10 cellular contexts compared by ENCODE assay signal in the genomic region with DNA sequence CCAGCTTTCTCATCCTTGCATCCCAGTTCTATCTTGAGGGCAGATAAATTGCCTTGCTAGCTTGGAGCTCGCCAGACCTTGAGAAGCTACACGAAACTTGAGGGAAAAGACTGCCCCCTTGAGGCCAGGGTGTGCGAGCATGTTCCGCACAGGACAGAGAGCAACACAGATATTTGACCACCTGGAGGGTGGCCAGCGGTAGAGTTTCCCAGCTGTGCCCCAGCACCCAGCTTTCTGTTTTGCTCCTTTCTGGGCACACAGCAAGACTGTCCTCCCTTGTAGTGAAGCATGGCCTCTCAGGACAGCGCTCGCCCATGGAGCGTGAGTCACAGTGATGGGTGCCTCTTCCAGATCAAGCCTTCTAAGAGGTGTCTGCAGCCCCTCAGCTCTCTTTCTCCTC. TPM values are rescaled to one million over a fixed set of nuclear protein-coding genes. Genes with fewer than 3 reads are reported as not detected.
A peak's percentile ranks its signal among the peaks of the same experiment; 100 is the strongest.
DNase-seq lines count a peak whose midpoint lies in the region; ATAC-seq and TF ChIP-seq lines count a peak whose summit lies in the region.
"Had no signal": no experiment of that assay in that cellular context is flagged by ENCODE, and none has a peak within 500 bp of the region (broad histone marks: within the 10 kb centered on the region; RNA-seq: fewer than 3 reads in every experiment).

No MANE protein-coding gene starts in this region.

- H3K4me3 ChIP-seq in Panc1 (ENCODE audit: low read depth in 2 of 2, low read length in 2 of 2), result no peak overlapping the region
- H3K4me3 ChIP-seq: thoracic aorta had no signal

- POLR2A ChIA-PET in Panc1 (lab: Charles Lee), result interaction anchor here (0.6 kb wide), 1 partner anchor 748 kb away, joined by 3 read pairs; no protein-coding TSS in a partner anchor
- POLR2A ChIA-PET in CD4-positive, alpha-beta T cell (lab: Charles Lee), result no interaction called here
- POLR2A ChIA-PET in RWPE1 (lab: Yijun Ruan, JAX; ENCODE audit: low non-redundant PET), result no interaction called here

- CTCF ChIA-PET in Panc1 (lab: Charles Lee) (interaction anchor here (0.5 to 1.1 kb wide), 4 partner anchors 11 to 687 kb away, joined by 3 to 5 read pairs (median 4); no protein-coding TSS in a partner anchor), RWPE1 (lab: Yijun Ruan, JAX) (interaction anchor here (0.6 to 1.0 kb wide), 3 partner anchors 196 to 743 kb away, joined by 3 to 4 read pairs (median 4); no protein-coding TSS in a partner anchor)
- CTCF ChIA-PET in CD4-positive, alpha-beta T cell (lab: Charles Lee), result no interaction called here

- peak; percentile 77 for DNase-seq in COLO829 (ENCODE audit: low spot score)
- DNase-seq in Panc1 (ENCODE audit: low read depth, low spot score), result no peak
- peak; percentile 69 for DNase-seq in osteocyte (ENCODE audit: extremely low spot score, unreplicated experiment)
- DNase-seq in CD4-positive, alpha-beta T cell, result no peak
- DNase-seq in RWPE1 (ENCODE audit: low spot score), result no peak
- DNase-seq: IMR-90 had no signal

- no peaks in the 10 kb centered on the region for H3K4me1 Mint-ChIP-seq in osteocyte (ENCODE audit: unreplicated experiment)
- no peaks in the 10 kb centered on the region for H3K4me1 Mint-ChIP-seq in CD4-positive, alpha-beta T cell (ENCODE audit: low read depth)

- intact Hi-C loops in Panc1 (cut with micrococcal nuclease; ENCODE audit: unreplicated experiment), result loop anchor here (5.0 kb wide), 1 partner anchor 689 kb away; no protein-coding TSS in a partner anchor
- intact Hi-C loops in CD4-positive, alpha-beta T cell (cut with DNase I, micrococcal nuclease), result no loop called here

- no peaks in the 10 kb centered on the region for H3K4me1 ChIP-seq in Panc1 (ENCODE audit: control insufficient read depth, insufficient read depth, low read length)

- no peaks in the 10 kb centered on the region for H3K36me3 Mint-ChIP-seq in osteocyte (ENCODE audit: unreplicated experiment)
- no peaks in the 10 kb centered on the region for H3K36me3 Mint-ChIP-seq in CD4-positive, alpha-beta T cell (ENCODE audit: low read depth)

- no peaks in the 10 kb centered on the region for H3K9me3 Mint-ChIP-seq in osteocyte (ENCODE audit: unreplicated experiment)
- H3K9me3 Mint-ChIP-seq in CD4-positive, alpha-beta T cell, result no peaks in the 10 kb centered on the region

- no peaks in the 10 kb centered on the region for H3K9me3 ChIP-seq in Panc1 (ENCODE audit: control insufficient read depth, insufficient read depth, low read depth, low read length)
- no peaks in the 10 kb centered on the region for H3K9me3 ChIP-seq in CD4-positive, alpha-beta T cell (ENCODE audit: control insufficient read depth, low read length)
- H3K9me3 ChIP-seq: thoracic aorta had no signal

- ATAC-seq in GM18867 (IDR thresholded peaks at IDR 0.05; ENCODE audit: unreplicated experiment) (peak; percentile 86), HG03520 (IDR thresholded peaks at IDR 0.05; ENCODE audit: unreplicated experiment) (peak; percentile 79), Panc1 (peak; percentile 87), esophagus mucosa (peak; percentile 53)
- no peak for ATAC-seq in CD4-positive, alpha-beta T cell (ENCODE audit: poor library complexity)

- TF ChIP-seq CTCF in Panc1 (IDR thresholded peaks at IDR 0.05) (peak; percentile 89), osteocyte (IDR thresholded peaks at IDR 0.05) (peak; percentile 38), RWPE1 (conservative IDR thresholded peaks at IDR 0.05; ENCODE audit: low read depth) (no peak)
- no peak for TF ChIP-seq CTCF in CD4-positive, alpha-beta T cell (IDR thresholded peaks at IDR 0.05)

- no peaks in the 10 kb centered on the region for H3K27me3 Mint-ChIP-seq in osteocyte (ENCODE audit: unreplicated experiment)
- H3K27me3 Mint-ChIP-seq in CD4-positive, alpha-beta T cell, result peaks cover 6% of the 10 kb centered on the region

- H3K27ac ChIP-seq in Panc1 (ENCODE audit: low read length), result no peak overlapping the region
- H3K27ac ChIP-seq in CD4-positive, alpha-beta T cell (ENCODE audit: low read depth, low read length), result no peak overlapping the region
- H3K27ac ChIP-seq in RWPE1, result no peak overlapping the region
- H3K27ac ChIP-seq: thoracic aorta had no signal

- in situ Hi-C loops in Panc1 (cut with HindIII; ENCODE audit: low pct_unique_long_range_greater_than_20kb, low sequenced_read_pairs), result no loop called here

- no TSS peak for BruUV-seq in Panc1 (replicated peaks; lab: Mats Ljungman, UMichigan)

- H3K27me3 ChIP-seq in Panc1 (ENCODE audit: control insufficient read depth, insufficient read depth, low read length), result peaks cover 16% of the 10 kb centered on the region; the same call in 1 of the 2 replicates
- no peaks in the 10 kb centered on the region for H3K27me3 ChIP-seq in CD4-positive, alpha-beta T cell (ENCODE audit: control insufficient read depth, insufficient read depth, low read length)

- no peaks in the 10 kb centered on the region for H3K36me3 ChIP-seq in Panc1 (ENCODE audit: control insufficient read depth, insufficient read depth, low read length)
- H3K36me3 ChIP-seq: thoracic aorta had no signal

- H3K27ac Mint-ChIP-seq in osteocyte (ENCODE audit: unreplicated experiment), result no peak overlapping the region
- H3K27ac Mint-ChIP-seq in CD4-positive, alpha-beta T cell, result no peak overlapping the region

- H3K4me3 Mint-ChIP-seq in osteocyte (ENCODE audit: unreplicated experiment), result no peak overlapping the region
- no peak overlapping the region for H3K4me3 Mint-ChIP-seq in CD4-positive, alpha-beta T cell

RNA-seq across cellular contexts. Expression of a gene that starts 23.5 kb away (rescaled TPM):
- not detected for total RNA-seq in Panc1 (2021; ENCODE audit: unreplicated experiment)
- polyA plus RNA-seq in Panc1 (2012; ENCODE audit: insufficient read length), result not detected
- not detected for total RNA-seq in esophagus mucosa
- not detected in 2 replicates for total RNA-seq in osteocyte
- not detected for total RNA-seq in CD4-positive, alpha-beta T cell
- total RNA-seq: IMR-90, thoracic aorta had no signal
- polyA plus RNA-seq: IMR-90 had no signal

Comparison
In these comparisons a context has a peak if more than half of its experiments do, and no peak if none do; other contexts are left out.
1. DNase-seq: peak in COLO829 (single experiment) and osteocyte (single experiment); none in Panc1 (single experiment), CD4-positive, alpha-beta T cell (0 of 10) and RWPE1 (single experiment).
2. CTCF ChIP-seq: peak in Panc1 (single experiment) and osteocyte (single experiment); none in CD4-positive, alpha-beta T cell (single experiment) and RWPE1 (single experiment).